In the genomic region with DNA sequence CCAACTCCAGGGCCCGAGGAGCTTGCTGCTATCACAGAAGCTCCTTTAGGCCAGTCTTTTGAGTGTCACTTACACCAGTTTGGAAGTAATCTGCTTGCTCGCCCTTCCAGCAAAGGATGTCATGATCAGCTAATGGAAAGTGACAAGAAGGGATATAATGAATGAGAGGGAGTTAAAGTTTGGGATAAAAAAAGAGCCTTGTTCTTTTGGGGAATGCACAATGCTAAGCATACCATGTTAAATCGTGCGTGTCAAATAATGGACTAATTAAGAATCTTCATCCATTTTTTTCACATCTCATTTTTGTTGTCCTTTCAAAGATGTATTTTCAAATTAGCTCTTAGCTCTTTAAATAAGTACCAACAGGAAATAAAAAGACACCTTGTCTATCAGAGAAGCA, we compare ENCODE assay signal across 4 cellular contexts. TPM values are rescaled to one million over a fixed set of nuclear protein-coding genes. Genes with fewer than 3 reads are reported as not detected.
"Had no signal": no experiment of that assay in that cellular context is flagged by ENCODE, and none has a peak within 500 bp of the region (broad histone marks: within the 10 kb centered on the region; RNA-seq: fewer than 3 reads in every experiment).

No MANE protein-coding gene starts in this region.

- ATAC-seq: GM12878 had no signal

- H3K4me3 ChIP-seq: GM12878 had no signal

- DNase-seq: GDM1, GF-D8 had no signal

RNA-seq across cellular contexts. Expression of gene PROX1, which starts 19.4 kb away (rescaled TPM):
- total RNA-seq: G401 had no signal
